ENCODE assay signal across 9 cellular contexts in the genomic region with DNA sequence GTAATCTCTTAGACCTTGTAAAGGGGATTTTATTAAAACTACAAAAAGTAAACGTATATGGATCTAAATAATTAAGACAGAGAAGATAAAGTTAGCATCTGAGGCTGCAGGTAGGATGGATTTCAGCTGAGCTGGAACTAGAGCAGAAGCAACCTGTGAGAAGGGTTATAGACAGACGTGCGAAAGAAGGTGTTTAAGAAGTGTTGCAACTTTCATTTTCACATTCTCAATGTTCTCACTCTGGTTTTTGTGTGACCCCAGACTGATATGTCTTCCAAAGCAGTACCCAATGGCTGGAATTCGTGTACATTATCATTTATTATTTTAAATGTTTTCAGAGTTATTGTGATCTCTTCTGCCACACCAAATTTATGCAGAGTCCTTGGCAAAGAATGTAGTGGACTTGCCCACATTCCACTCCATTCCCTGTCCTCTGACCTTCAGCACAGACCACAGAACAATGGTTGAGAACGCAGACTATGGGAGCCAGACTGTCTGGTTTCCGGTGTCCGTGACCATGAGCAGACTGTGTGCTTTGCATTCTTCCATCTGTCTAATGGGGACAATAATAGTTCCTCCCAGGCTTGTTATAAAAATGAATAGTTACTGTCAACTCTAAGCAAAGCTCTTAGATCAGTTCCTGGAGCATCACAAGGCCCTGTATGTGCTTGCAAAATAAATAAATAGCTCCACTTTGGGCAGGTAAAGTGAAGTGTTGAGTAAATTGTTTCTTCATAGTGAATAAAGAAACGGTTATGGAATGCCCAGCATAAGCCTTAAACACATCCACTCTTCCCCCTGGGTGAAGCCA.
A peak's percentile ranks its signal among the peaks of the same experiment; 100 is the strongest.
DNase-seq lines count a peak whose midpoint lies in the region; ATAC-seq and TF ChIP-seq lines count a peak whose summit lies in the region.
"Had no signal": no experiment of that assay in that cellular context is flagged by ENCODE, and none has a peak within 500 bp of the region (broad histone marks: within the 10 kb centered on the region; RNA-seq: fewer than 3 reads in every experiment).

No MANE protein-coding gene starts in this region.

- H3K36me3 ChIP-seq in left lung: no peaks in the 10 kb centered on the region

- ATAC-seq in GM18511 (IDR thresholded peaks at IDR 0.05; ENCODE audit: unreplicated experiment): peak; percentile 65
- peak; percentile 67 for ATAC-seq in GM21619 (IDR thresholded peaks at IDR 0.05; ENCODE audit: unreplicated experiment)
- ATAC-seq in left lung: no peak

- H3K27ac ChIP-seq in HL-60 (replicated peaks) (peak overlapping the region; percentile 76), left lung (peak overlapping the region; percentile 26 to 85)

- no peak for TF ChIP-seq CTCF in HL-60 (IDR thresholded peaks at IDR 0.05; ENCODE audit: insufficient read depth, low read length)
- TF ChIP-seq CTCF in left lung (IDR thresholded peaks at IDR 0.05): no peak

- no peaks in the 10 kb centered on the region for H3K9me3 ChIP-seq in left lung

- H3K4me1 ChIP-seq in left lung: peaks cover 0 to 74% of the 10 kb centered on the region in 2 donors

- no peak overlapping the region for H3K4me3 ChIP-seq in HL-60 (replicated peaks; ENCODE audit: insufficient read depth, low read length)
- H3K4me3 ChIP-seq in left lung: no peak overlapping the region

- H3K27me3 ChIP-seq in HL-60 (ENCODE audit: insufficient read depth, poor library complexity, severe bottlenecking) (no peaks in the 10 kb centered on the region), left lung (no peaks in the 10 kb centered on the region)

- intact Hi-C loops in left lung (cut with DNase I): no loop called here
- intact Hi-C loops in posterior cingulate gyrus (cut with DNase I): no loop called here

- DNase-seq in HL-60 (ENCODE audit: low read depth in 1 of 2, low spot score in 1 of 2) (no peak), left lung (no peak), NCI-H2227 treated with DMSO at 0.1 percent for 48 hours (lab: John Stamatoyannopoulos, UW) (no peak), ureter (ENCODE audit: low spot score) (no peak), posterior cingulate gyrus (no peak), D341Med (ENCODE audit: low spot score) (no peak)
- DNase-seq: HCEC 1CT had no signal
